ENCODE assay signal across 13 cellular contexts in genomic region chr21:35343046-35343816, GRCh38.
DNase-seq lines count a peak whose midpoint lies in the region; ATAC-seq, FAIRE-seq and TF ChIP-seq lines count a peak whose summit lies in the region.
"Had no signal": no experiment of that assay in that cellular context is flagged by ENCODE, and none has a peak within 500 bp of the region (broad histone marks: within the 10 kb centered on the region; RNA-seq: fewer than 3 reads in every experiment).

No MANE protein-coding gene starts in this region.

- DNase-seq in activated naive CD4-positive, alpha-beta T cell treated with anti-CD3 and anti-CD28 coated beads, Interleukin-2, amount 50 U/mL, for 72 hours (ENCODE audit: low spot score in 2 of 2), result no peak
- no peak for DNase-seq in activated naive CD4-positive, alpha-beta T cell (lab: John Stamatoyannopoulos, UW)
- DNase-seq in MM.1S, result peak; percentile 12
- no peak for DNase-seq in activated T-helper 1 cell treated with anti-CD3 and anti-CD28 coated beads, Interleukin-12 subunit alpha, Interleukin-12 subunit beta, Interleukin-2, Interleukin-4 antibody, amounts not matched to agents 30 ng/mL and 10 ng/mL and 1 ng/mL, durations not matched to agents 14 hours and 24 hours and 36 hours (ENCODE audit: low spot score)
- DNase-seq in HepG2 (ENCODE audit: low spot score), result no peak
- DNase-seq in esophagus squamous epithelium (lab: John Stamatoyannopoulos, UW), result no peak
- no peak for DNase-seq in substantia nigra (lab: John Stamatoyannopoulos, UW)
- DNase-seq: heart right ventricle, left ventricle myocardium inferior, NCI-H1694 treated with DMSO at 0.1 percent for 48 hours had no signal

- peaks cover 7 to 24% of the 10 kb centered on the region in 2 donors for H3K9me3 Mint-ChIP-seq in activated naive CD4-positive, alpha-beta T cell treated with anti-CD3 and anti-CD28 coated beads, Interleukin-2, amount 50 U/mL, for 72 hours
- peaks cover 18% of the 10 kb centered on the region for H3K9me3 Mint-ChIP-seq in activated T-helper 1 cell treated with anti-CD3 and anti-CD28 coated beads, Interleukin-12 subunit alpha, Interleukin-12 subunit beta, Interleukin-2, Interleukin-4 antibody, amounts not matched to agents 30 ng/mL and 10 ng/mL and 1 ng/mL, durations not matched to agents 14 hours and 24 hours and 36 hours
- peaks cover 17% of the 10 kb centered on the region for H3K9me3 Mint-ChIP-seq in stimulated activated naive CD8-positive, alpha-beta T cell treated with anti-CD3 and anti-CD28 coated beads, Interleukin-15, Interleukin-2, amounts not matched to agents 100 ng/mL and 50 ng/mL, for 24 hours

- no peak for TF ChIP-seq CTCF in MM.1S (IDR thresholded peaks at IDR 0.05; ENCODE audit: low read length)
- no peak for TF ChIP-seq CTCF in HepG2 (CRISPR knock-in tag; IDR thresholded peaks at IDR 0.05)
- no peak for TF ChIP-seq CTCF in esophagus squamous epithelium (IDR thresholded peaks at IDR 0.05)

- peak; percentile 82 to 84 for ATAC-seq in activated naive CD4-positive, alpha-beta T cell treated with anti-CD3 and anti-CD28 coated beads, Interleukin-2, amount 50 U/mL, for 72 hours
- no peak for ATAC-seq in HepG2
- ATAC-seq: heart right ventricle had no signal

- intact Hi-C loops in activated T-helper 1 cell treated with anti-CD3 and anti-CD28 coated beads, Interleukin-12 subunit alpha, Interleukin-12 subunit beta, Interleukin-2, Interleukin-4 antibody, amounts not matched to agents 30 ng/mL and 10 ng/mL and 1 ng/mL, durations not matched to agents 14 hours and 24 hours and 36 hours (cut with micrococcal nuclease), result loop anchor here (1.0 to 5.0 kb wide), 14 partner anchors 8 to 455 kb away; no protein-coding TSS in a partner anchor
- intact Hi-C loops in HepG2 (cut with micrococcal nuclease; ENCODE audit: unreplicated experiment), result no loop called here
- intact Hi-C loops in esophagus squamous epithelium (cut with DNase I), result no loop called here

- H3K4me1 ChIP-seq in MM.1S (ENCODE audit: low read length), result no peaks in the 10 kb centered on the region
- no peaks in the 10 kb centered on the region for H3K4me1 ChIP-seq in HepG2 (ENCODE audit: insufficient read depth, low read length)
- no peaks in the 10 kb centered on the region for H3K4me1 ChIP-seq in esophagus squamous epithelium
- H3K4me1 ChIP-seq: heart right ventricle, left ventricle myocardium inferior had no signal

- no peak overlapping the region for H3K9ac ChIP-seq in MM.1S (ENCODE audit: low read length)
- H3K9ac ChIP-seq in HepG2 (ENCODE audit: insufficient read depth, low read depth, low read length), result no peak overlapping the region

- TF ChIP-seq EP300 in HepG2 (IDR thresholded peaks at IDR 0.05; ENCODE audit: low read depth in 2 of 2, low read length in 2 of 2) (no peak), HepG2 (CRISPR knock-in tag; IDR thresholded peaks at IDR 0.05; ENCODE audit: borderline replicate concordance) (no peak)

- H3K36me3 ChIP-seq in MM.1S (replicated peaks; ENCODE audit: insufficient read depth, low read length) (no peaks in the 10 kb centered on the region), HepG2 (replicated peaks in 1 of 2; ENCODE audit: control insufficient read depth in 1 of 2, insufficient read depth in 2 of 2, low read length in 2 of 2) (no peaks in the 10 kb centered on the region), esophagus squamous epithelium (no peaks in the 10 kb centered on the region)
- H3K36me3 ChIP-seq: heart right ventricle, left ventricle myocardium inferior had no signal

- no peaks in the 10 kb centered on the region for H3K27me3 Mint-ChIP-seq in activated T-helper 1 cell treated with anti-CD3 and anti-CD28 coated beads, Interleukin-12 subunit alpha, Interleukin-12 subunit beta, Interleukin-2, Interleukin-4 antibody, amounts not matched to agents 30 ng/mL and 10 ng/mL and 1 ng/mL, durations not matched to agents 14 hours and 24 hours and 36 hours (ENCODE audit: insufficient read depth)
- peaks cover 7% of the 10 kb centered on the region for H3K27me3 Mint-ChIP-seq in stimulated activated naive CD8-positive, alpha-beta T cell treated with anti-CD3 and anti-CD28 coated beads, Interleukin-15, Interleukin-2, amounts not matched to agents 100 ng/mL and 50 ng/mL, for 24 hours

- no peaks in the 10 kb centered on the region for H3K9me3 ChIP-seq in MM.1S (replicated peaks; ENCODE audit: insufficient read depth, low read length)
- H3K9me3 ChIP-seq in HepG2 (ENCODE audit: low read length), result no peaks in the 10 kb centered on the region
- no peaks in the 10 kb centered on the region for H3K9me3 ChIP-seq in esophagus squamous epithelium

- CTCF ChIA-PET in HepG2 (lab: Yijun Ruan, JAX; ENCODE audit: low intra/inter-chr PET ratio, low total read pairs), result no interaction called here

- H4K20me1 ChIP-seq in MM.1S (ENCODE audit: insufficient read depth, low read length), result no peaks in the 10 kb centered on the region
- no peaks in the 10 kb centered on the region for H4K20me1 ChIP-seq in HepG2 (ENCODE audit: insufficient read depth, low read length)

- no peaks in the 10 kb centered on the region for H3F3A ChIP-seq in MM.1S (ENCODE audit: insufficient read depth, low read length)

- in situ Hi-C loops in HepG2 (cut with HindIII; ENCODE audit: extremely low pct_ligation_motif_present, low pct_unique_long_range_greater_than_20kb), result no loop called here

- no peak for FAIRE-seq in HepG2 (lab: Jason Lieb, UNC)
- FAIRE-seq: G401.6 had no signal

- POLR2A ChIA-PET in HepG2 (lab: Yijun Ruan, JAX), result no interaction called here

- H3K9me2 ChIP-seq in MM.1S (replicated peaks; ENCODE audit: insufficient read depth, low read length), result no peaks in the 10 kb centered on the region

- 43% methylated on average over 6 of the region's 6 CpGs for WGBS in HepG2 (ENCODE audit: low lambda C conversion rate)
- 76% methylated on average over 6 of the region's 6 CpGs for WGBS in esophagus squamous epithelium, 2 donors

- no peak for TF ChIP-seq RAD21 in HepG2 (CRISPR knock-in tag; IDR thresholded peaks at IDR 0.05)

- no peak overlapping the region for H3K4me3 ChIP-seq in MM.1S (ENCODE audit: low read length)
- no peak overlapping the region for H3K4me3 ChIP-seq in HepG2 (replicated peaks in 1 of 3; ENCODE audit: insufficient read depth in 1 of 3, low read depth in 2 of 3, low read length in 3 of 3)
- H3K4me3 ChIP-seq in esophagus squamous epithelium, result no peak overlapping the region
- H3K4me3 ChIP-seq: heart right ventricle, left ventricle myocardium inferior, SK-N-MC had no signal

- H3K27me3 ChIP-seq in MM.1S (replicated peaks; ENCODE audit: insufficient read depth, low read length) (no peaks in the 10 kb centered on the region), HepG2 (ENCODE audit: control insufficient read depth in 1 of 2, insufficient read depth in 2 of 2, low read length in 2 of 2) (no peaks in the 10 kb centered on the region), esophagus squamous epithelium (peaks cover 0 to 17% (median 0%) of the 10 kb centered on the region in 4 donors)

- peak overlapping the region; percentile 87 to 97 for H3K27ac Mint-ChIP-seq in activated naive CD4-positive, alpha-beta T cell treated with anti-CD3 and anti-CD28 coated beads, Interleukin-2, amount 50 U/mL, for 72 hours
- H3K27ac Mint-ChIP-seq in activated T-helper 1 cell treated with anti-CD3 and anti-CD28 coated beads, Interleukin-12 subunit alpha, Interleukin-12 subunit beta, Interleukin-2, Interleukin-4 antibody, amounts not matched to agents 30 ng/mL and 10 ng/mL and 1 ng/mL, durations not matched to agents 14 hours and 24 hours and 36 hours, result peak overlapping the region; percentile 99
- peak overlapping the region; percentile 96 for H3K27ac Mint-ChIP-seq in stimulated activated naive CD8-positive, alpha-beta T cell treated with anti-CD3 and anti-CD28 coated beads, Interleukin-15, Interleukin-2, amounts not matched to agents 100 ng/mL and 50 ng/mL, for 24 hours

- no TSS peak for BruUV-seq in HepG2 (replicated peaks; lab: Mats Ljungman, UMichigan)

- H3K79me2 ChIP-seq in MM.1S (ENCODE audit: low read length) (no peaks in the 10 kb centered on the region), HepG2 (ENCODE audit: insufficient read depth, low read length) (no peaks in the 10 kb centered on the region)

- H3K27ac ChIP-seq in MM.1S (ENCODE audit: low read length), result no peak overlapping the region
- H3K27ac ChIP-seq in HepG2 (ENCODE audit: extremely low read length, insufficient read depth, low read length), result no peak overlapping the region
- H3K27ac ChIP-seq in esophagus squamous epithelium, result no peak overlapping the region
- no peak overlapping the region for H3K27ac ChIP-seq in substantia nigra (ENCODE audit: low read depth, low read length, poor library complexity, severe bottlenecking)
- H3K27ac ChIP-seq: heart right ventricle, left ventricle myocardium inferior, SK-N-MC had no signal

- H3K4me2 ChIP-seq in MM.1S (ENCODE audit: low read depth, low read length) (no peak overlapping the region), HepG2 (ENCODE audit: low read depth, low read length) (no peak overlapping the region)

- H3K36me3 Mint-ChIP-seq in activated naive CD4-positive, alpha-beta T cell treated with anti-CD3 and anti-CD28 coated beads, Interleukin-2, amount 50 U/mL, for 72 hours, result peaks cover 8 to 21% of the 10 kb centered on the region in 2 donors
- peaks cover 4% of the 10 kb centered on the region for H3K36me3 Mint-ChIP-seq in activated T-helper 1 cell treated with anti-CD3 and anti-CD28 coated beads, Interleukin-12 subunit alpha, Interleukin-12 subunit beta, Interleukin-2, Interleukin-4 antibody, amounts not matched to agents 30 ng/mL and 10 ng/mL and 1 ng/mL, durations not matched to agents 14 hours and 24 hours and 36 hours (ENCODE audit: low read depth)
- H3K36me3 Mint-ChIP-seq in stimulated activated naive CD8-positive, alpha-beta T cell treated with anti-CD3 and anti-CD28 coated beads, Interleukin-15, Interleukin-2, amounts not matched to agents 100 ng/mL and 50 ng/mL, for 24 hours (ENCODE audit: low read depth), result peaks cover 8% of the 10 kb centered on the region

- no peak for TF ChIP-seq POLR2A in HepG2 (IDR thresholded peaks at IDR 0.05; ENCODE audit: insufficient read depth in 1 of 2, low read depth in 2 of 2, low read length in 2 of 2)
- no peak for TF ChIP-seq POLR2A in esophagus squamous epithelium (IDR thresholded peaks at IDR 0.05)

- peaks cover 45% of the 10 kb centered on the region for H3K4me1 Mint-ChIP-seq in activated T-helper 1 cell treated with anti-CD3 and anti-CD28 coated beads, Interleukin-12 subunit alpha, Interleukin-12 subunit beta, Interleukin-2, Interleukin-4 antibody, amounts not matched to agents 30 ng/mL and 10 ng/mL and 1 ng/mL, durations not matched to agents 14 hours and 24 hours and 36 hours (ENCODE audit: low read depth)
- peaks cover 46% of the 10 kb centered on the region for H3K4me1 Mint-ChIP-seq in stimulated activated naive CD8-positive, alpha-beta T cell treated with anti-CD3 and anti-CD28 coated beads, Interleukin-15, Interleukin-2, amounts not matched to agents 100 ng/mL and 50 ng/mL, for 24 hours (ENCODE audit: low read depth)

- H2AFZ ChIP-seq in MM.1S (ENCODE audit: low read length), result no peak overlapping the region
- no peak overlapping the region for H2AFZ ChIP-seq in HepG2 (ENCODE audit: low read length)

- peak overlapping the region; percentile 75 for H3K4me3 Mint-ChIP-seq in activated T-helper 1 cell treated with anti-CD3 and anti-CD28 coated beads, Interleukin-12 subunit alpha, Interleukin-12 subunit beta, Interleukin-2, Interleukin-4 antibody, amounts not matched to agents 30 ng/mL and 10 ng/mL and 1 ng/mL, durations not matched to agents 14 hours and 24 hours and 36 hours
- H3K4me3 Mint-ChIP-seq in stimulated activated naive CD8-positive, alpha-beta T cell treated with anti-CD3 and anti-CD28 coated beads, Interleukin-15, Interleukin-2, amounts not matched to agents 100 ng/mL and 50 ng/mL, for 24 hours, result peak overlapping the region; percentile 60
